ENCODE assay signal across 15 cellular contexts in genomic region chr3:47018269-47018611, GRCh38. TPM values are rescaled to one million over a fixed set of nuclear protein-coding genes. Genes with fewer than 3 reads are reported as not detected.
DNase-seq lines count a peak whose midpoint lies in the region; ATAC-seq and TF ChIP-seq lines count a peak whose summit lies in the region.
"Had no signal": no experiment of that assay in that cellular context is flagged by ENCODE, and none has a peak within 500 bp of the region (broad histone marks: within the 10 kb centered on the region; RNA-seq: fewer than 3 reads in every experiment).

No MANE protein-coding gene starts in this region.

- no peak for DNase-seq in activated CD4-positive, alpha-beta memory T cell treated with anti-CD3 and anti-CD28 coated beads, Interleukin-2, amount 10 ng/mL, durations not matched to agents 7 days and 5 days
- no peak for DNase-seq in activated CD4-positive, alpha-beta memory T cell treated with anti-CD3 and anti-CD28 coated beads for 36 hours
- DNase-seq in T-cell (no peak), left lung (no peak), erythroblast (lab: John Stamatoyannopoulos, UW) (no peak), NCI-H345 (lab: John Stamatoyannopoulos, UW) (no peak)
- DNase-seq in stimulated activated naive B cell treated with anti-CD40 and anti-IgM and Interleukin-4, amounts not matched to agents 10 μg/mL and 1 μg/mL and 100 μg/mL, for 72 hours, result no peak
- DNase-seq: H7, NCI-H748 treated with DMSO at 0.1 percent for 48 hours, T-helper 1 cell had no signal

- peak overlapping the region; percentile 42 to 48 for H3K27ac ChIP-seq in left lung
- H3K27ac ChIP-seq: 22Rv1, C4-2B had no signal

- no peaks in the 10 kb centered on the region for H3K27me3 ChIP-seq in left lung

- CTCF ChIA-PET in activated CD4-positive, alpha-beta memory T cell treated with anti-CD3 and anti-CD28 coated beads, Interleukin-2, amount 10 ng/mL, durations not matched to agents 7 days and 5 days (lab: Charles Lee), result interaction anchor here (1.6 kb wide), 1 partner anchor 403 kb away, joined by 3 read pairs; no protein-coding TSS in a partner anchor
- CTCF ChIA-PET in activated CD4-positive, alpha-beta memory T cell treated with anti-CD3 and anti-CD28 coated beads for 36 hours (lab: Charles Lee), result interaction anchor here (0.6 kb wide), 1 partner anchor 104 kb away, joined by 4 read pairs; no protein-coding TSS in a partner anchor
- CTCF ChIA-PET in T-cell (lab: Charles Lee), result interaction anchor here in 1 of 2 donors (0.7 kb wide), 1 partner anchor 16 kb away, joined by 3 read pairs; no protein-coding TSS in a partner anchor

- intact Hi-C loops in activated CD4-positive, alpha-beta memory T cell treated with anti-CD3 and anti-CD28 coated beads for 36 hours (cut with micrococcal nuclease), result loop anchor here (5.0 to 10.0 kb wide), 4 partner anchors 41 to 364 kb away; partner anchors contain the start of genes CCDC12, NBEAL2, PTPN23 and SETD2
- intact Hi-C loops in left lung (cut with DNase I), result no loop called here

- TF ChIP-seq POLR2A in erythroblast (IDR thresholded peaks at IDR 0.05; ENCODE audit: low read length), result no peak

- no peaks in the 10 kb centered on the region for H3K9me3 ChIP-seq in left lung

- no peak overlapping the region for H3K4me3 Mint-ChIP-seq in activated CD4-positive, alpha-beta memory T cell treated with anti-CD3 and anti-CD28 coated beads, Interleukin-2, amount 10 ng/mL, durations not matched to agents 7 days and 5 days
- H3K4me3 Mint-ChIP-seq in activated CD4-positive, alpha-beta memory T cell treated with anti-CD3 and anti-CD28 coated beads for 36 hours, result no peak overlapping the region
- H3K4me3 Mint-ChIP-seq in T-cell, result no peak overlapping the region
- H3K4me3 Mint-ChIP-seq in stimulated activated naive B cell treated with anti-CD40 and anti-IgM and Interleukin-4, amounts not matched to agents 10 μg/mL and 1 μg/mL and 100 μg/mL, for 72 hours, result no peak overlapping the region
- H3K4me3 Mint-ChIP-seq: endodermal cell had no signal

- H3K27me3 Mint-ChIP-seq in activated CD4-positive, alpha-beta memory T cell treated with anti-CD3 and anti-CD28 coated beads, Interleukin-2, amount 10 ng/mL, durations not matched to agents 7 days and 5 days, result no peaks in the 10 kb centered on the region
- H3K27me3 Mint-ChIP-seq in activated CD4-positive, alpha-beta memory T cell treated with anti-CD3 and anti-CD28 coated beads for 36 hours, result no peaks in the 10 kb centered on the region
- H3K27me3 Mint-ChIP-seq in T-cell, result no peaks in the 10 kb centered on the region
- H3K27me3 Mint-ChIP-seq in stimulated activated naive B cell treated with anti-CD40 and anti-IgM and Interleukin-4, amounts not matched to agents 10 μg/mL and 1 μg/mL and 100 μg/mL, for 72 hours, result no peaks in the 10 kb centered on the region

- H3K4me1 ChIP-seq in left lung, result peaks cover 16 to 38% of the 10 kb centered on the region in 2 donors

- H3K4me3 ChIP-seq in left lung, result no peak overlapping the region
- H3K4me3 ChIP-seq: GM12878 had no signal

- TF ChIP-seq CTCF in left lung (IDR thresholded peaks at IDR 0.05), result no peak

- peaks cover 58% of the 10 kb centered on the region for H3K4me1 Mint-ChIP-seq in activated CD4-positive, alpha-beta memory T cell treated with anti-CD3 and anti-CD28 coated beads, Interleukin-2, amount 10 ng/mL, durations not matched to agents 7 days and 5 days
- peaks cover 50% of the 10 kb centered on the region for H3K4me1 Mint-ChIP-seq in activated CD4-positive, alpha-beta memory T cell treated with anti-CD3 and anti-CD28 coated beads for 36 hours (ENCODE audit: low read depth)
- peaks cover 39 to 60% (median 55%) of the 10 kb centered on the region in 3 donors for H3K4me1 Mint-ChIP-seq in T-cell
- H3K4me1 Mint-ChIP-seq in stimulated activated naive B cell treated with anti-CD40 and anti-IgM and Interleukin-4, amounts not matched to agents 10 μg/mL and 1 μg/mL and 100 μg/mL, for 72 hours, result peaks cover 35 to 47% of the 10 kb centered on the region in 2 donors

- peaks cover 41% of the 10 kb centered on the region for H3K36me3 Mint-ChIP-seq in activated CD4-positive, alpha-beta memory T cell treated with anti-CD3 and anti-CD28 coated beads, Interleukin-2, amount 10 ng/mL, durations not matched to agents 7 days and 5 days (ENCODE audit: low read depth)
- peaks cover 13% of the 10 kb centered on the region for H3K36me3 Mint-ChIP-seq in activated CD4-positive, alpha-beta memory T cell treated with anti-CD3 and anti-CD28 coated beads for 36 hours
- peaks cover 42% of the 10 kb centered on the region for H3K36me3 Mint-ChIP-seq in T-cell
- H3K36me3 Mint-ChIP-seq in stimulated activated naive B cell treated with anti-CD40 and anti-IgM and Interleukin-4, amounts not matched to agents 10 μg/mL and 1 μg/mL and 100 μg/mL, for 72 hours, result peaks cover 24 to 31% of the 10 kb centered on the region in 2 donors

- H3K9me3 Mint-ChIP-seq in activated CD4-positive, alpha-beta memory T cell treated with anti-CD3 and anti-CD28 coated beads, Interleukin-2, amount 10 ng/mL, durations not matched to agents 7 days and 5 days, result no peaks in the 10 kb centered on the region
- H3K9me3 Mint-ChIP-seq in activated CD4-positive, alpha-beta memory T cell treated with anti-CD3 and anti-CD28 coated beads for 36 hours, result no peaks in the 10 kb centered on the region
- no peaks in the 10 kb centered on the region for H3K9me3 Mint-ChIP-seq in T-cell
- no peaks in the 10 kb centered on the region for H3K9me3 Mint-ChIP-seq in stimulated activated naive B cell treated with anti-CD40 and anti-IgM and Interleukin-4, amounts not matched to agents 10 μg/mL and 1 μg/mL and 100 μg/mL, for 72 hours
- H3K9me3 Mint-ChIP-seq: endodermal cell had no signal

- ATAC-seq in T-cell (replicated peaks in 1 of 4), result no peak
- no peak for ATAC-seq in left lung
- no peak for ATAC-seq in stimulated activated naive B cell treated with anti-CD40 and anti-IgM and Interleukin-4, amounts not matched to agents 10 μg/mL and 1 μg/mL and 100 μg/mL, for 72 hours (replicated peaks)
- ATAC-seq in HG03469 (IDR thresholded peaks at IDR 0.05; ENCODE audit: unreplicated experiment), result no peak

- peaks cover 0 to 56% of the 10 kb centered on the region in 2 donors for H3K36me3 ChIP-seq in left lung

- peak overlapping the region; percentile 69 for H3K27ac Mint-ChIP-seq in activated CD4-positive, alpha-beta memory T cell treated with anti-CD3 and anti-CD28 coated beads, Interleukin-2, amount 10 ng/mL, durations not matched to agents 7 days and 5 days
- H3K27ac Mint-ChIP-seq in activated CD4-positive, alpha-beta memory T cell treated with anti-CD3 and anti-CD28 coated beads for 36 hours, result no peak overlapping the region
- peak overlapping the region; percentile 82 to 92 for H3K27ac Mint-ChIP-seq in T-cell
- peak overlapping the region; percentile 82 for H3K27ac Mint-ChIP-seq in stimulated activated naive B cell treated with anti-CD40 and anti-IgM and Interleukin-4, amounts not matched to agents 10 μg/mL and 1 μg/mL and 100 μg/mL, for 72 hours
- H3K27ac Mint-ChIP-seq: endodermal cell had no signal

- POLR2A ChIA-PET in activated CD4-positive, alpha-beta memory T cell treated with anti-CD3 and anti-CD28 coated beads, Interleukin-2, amount 10 ng/mL, durations not matched to agents 7 days and 5 days (lab: Charles Lee), result interaction anchor here (1.5 to 3.2 kb wide), 2 partner anchors 12 to 146 kb away, joined by 3 to 13 read pairs; partner anchors contain the start of gene SETD2
- POLR2A ChIA-PET in activated CD4-positive, alpha-beta memory T cell treated with anti-CD3 and anti-CD28 coated beads for 36 hours (lab: Charles Lee), result interaction anchor here (0.5 kb wide), 1 partner anchor 88 kb away, joined by 3 read pairs; no protein-coding TSS in a partner anchor
- POLR2A ChIA-PET in T-cell (lab: Charles Lee), result no interaction called here

RNA-seq across cellular contexts. Expression of gene NBEAL2, which starts 38.8 kb away (rescaled TPM):
- 100 to 1,000 TPM; 254 to 267 TPM for total RNA-seq in activated CD4-positive, alpha-beta memory T cell treated with anti-CD3 and anti-CD28 coated beads, Interleukin-2, amount 10 ng/mL, durations not matched to agents 7 days and 5 days
- 100 to 1,000 TPM; 114 to 117 TPM for total RNA-seq in activated CD4-positive, alpha-beta memory T cell treated with anti-CD3 and anti-CD28 coated beads for 36 hours
- 100 to 1,000 TPM; 141 to 206 (median 182) TPM for total RNA-seq in T-cell
- total RNA-seq in left lung, result 100 to 1,000 TPM in 1 of 2 donors, 10 to 100 TPM in 1; 99.6 to 148 TPM

RNA-seq across cellular contexts. Expression of gene CCDC12, which starts 41.7 kb away (rescaled TPM):
- total RNA-seq in activated CD4-positive, alpha-beta memory T cell treated with anti-CD3 and anti-CD28 coated beads, Interleukin-2, amount 10 ng/mL, durations not matched to agents 7 days and 5 days, result 10 to 100 TPM; 55.0 to 56.7 TPM
- total RNA-seq in activated CD4-positive, alpha-beta memory T cell treated with anti-CD3 and anti-CD28 coated beads for 36 hours, result 10 to 100 TPM; 44.3 to 49.9 TPM
- total RNA-seq in T-cell (10 to 100 TPM; 66.5 to 78.4 (median 72.8) TPM), left lung (10 to 100 TPM; 34.7 to 43.7 TPM)

Comparison
In these comparisons a context has a peak if more than half of its experiments do, and no peak if none do; other contexts are left out.
1. POLR2A ChIA-PET loops: an anchor here in activated CD4-positive, alpha-beta memory T cell treated with anti-CD3 and anti-CD28 coated beads, Interleukin-2, amount 10 ng/mL, durations not matched to agents 7 days and 5 days (1.5 to 3.2 kb wide) and activated CD4-positive, alpha-beta memory T cell treated with anti-CD3 and anti-CD28 coated beads for 36 hours (0.5 kb wide); none called in T-cell.